ENCODE assay signal across 8 cellular contexts in genomic region chr1:3649342-3650247, GRCh38. TPM values are rescaled to one million over a fixed set of nuclear protein-coding genes. Genes with fewer than 3 reads are reported as not detected.
DNase-seq lines count a peak whose midpoint lies in the region; ATAC-seq and TF ChIP-seq lines count a peak whose summit lies in the region.

Gene WRAP73 (minus strand): TSS chr1:3650103. CDS start chr1:3649999, 104 bp downstream.

- TF ChIP-seq POLR2A in prostate gland (IDR thresholded peaks at IDR 0.05): peak; percentile 64

- H3K4me3 ChIP-seq in GM12875 (ENCODE audit: low read depth, low read length) (peak within 1 kb of the TSS; percentile 91), prostate gland (peak within 1 kb of the TSS; percentile 78 to 80)

- no peak within 1 kb of the TSS for H3K27ac ChIP-seq in prostate gland

- no peaks in the 10 kb centered on the region for H3K36me3 ChIP-seq in prostate gland

- ATAC-seq in HG02678 (IDR thresholded peaks at IDR 0.05; ENCODE audit: unreplicated experiment) (peak; percentile 91), left ventricle myocardium superior (peak; percentile 94)

- peak; percentile 26; the same call in 1 of the 2 replicates for TF ChIP-seq CTCF in GM12875 (IDR thresholded peaks at IDR 0.05; ENCODE audit: borderline replicate concordance, insufficient read depth, low read depth, low read length)
- TF ChIP-seq CTCF in prostate gland (IDR thresholded peaks at IDR 0.05): peak in 1 of 4 experiments; percentile 35

- intact Hi-C loops in T-helper 1 cell treated with Interleukin-12 subunit alpha and Interleukin-12 subunit beta and Interleukin-4 antibody, amounts not matched to agents 30 ng/mL and 1 ng/mL, for 36 hours (cut with micrococcal nuclease): loop anchor here (1.0 to 10.0 kb wide), 7 partner anchors 25 to 1125 kb away; partner anchors contain the start of genes C1orf174, CEP104, DFFB and LRRC47
- intact Hi-C loops in left ventricle myocardium superior (cut with micrococcal nuclease) (no loop called here), prostate gland (cut with DNase I) (no loop called here)

- WGBS in prostate gland: 2% methylated on average over 49 of the region's 60 CpGs

- H3K9me3 ChIP-seq in prostate gland: no peaks in the 10 kb centered on the region

- DNase-seq in NCI-H1105 treated with DMSO at 0.1 percent for 48 hours (lab: John Stamatoyannopoulos, UW) (peak; percentile 92), amniotic epithelial cell (ENCODE audit: low read depth) (peak; percentile 86), left ventricle myocardium superior (peak; percentile 95), prostate gland (ENCODE audit: low spot score) (peak; percentile 82), ureter (ENCODE audit: low spot score) (peak; percentile 87)

- peaks cover 13% of the 10 kb centered on the region for H3K27me3 ChIP-seq in prostate gland (replicated peaks; ENCODE audit: insufficient read depth)

- peaks cover 8% of the 10 kb centered on the region for H3K4me1 ChIP-seq in prostate gland (replicated peaks)

RNA-seq across cellular contexts. Expression of gene WRAP73, which starts in this region (rescaled TPM):
- 32.5 and 37.7 TPM in 2 replicates for total RNA-seq in T-helper 1 cell treated with Interleukin-12 subunit alpha and Interleukin-12 subunit beta and Interleukin-4 antibody, amounts not matched to agents 30 ng/mL and 1 ng/mL, for 36 hours
- total RNA-seq in left ventricle myocardium superior (12.5 TPM), prostate gland (10 to 100 TPM; 22.3 to 39.5 TPM), ureter (18.3 TPM)
